Comparison of ENCODE assay signal across 1 cellular context in the genomic region with DNA sequence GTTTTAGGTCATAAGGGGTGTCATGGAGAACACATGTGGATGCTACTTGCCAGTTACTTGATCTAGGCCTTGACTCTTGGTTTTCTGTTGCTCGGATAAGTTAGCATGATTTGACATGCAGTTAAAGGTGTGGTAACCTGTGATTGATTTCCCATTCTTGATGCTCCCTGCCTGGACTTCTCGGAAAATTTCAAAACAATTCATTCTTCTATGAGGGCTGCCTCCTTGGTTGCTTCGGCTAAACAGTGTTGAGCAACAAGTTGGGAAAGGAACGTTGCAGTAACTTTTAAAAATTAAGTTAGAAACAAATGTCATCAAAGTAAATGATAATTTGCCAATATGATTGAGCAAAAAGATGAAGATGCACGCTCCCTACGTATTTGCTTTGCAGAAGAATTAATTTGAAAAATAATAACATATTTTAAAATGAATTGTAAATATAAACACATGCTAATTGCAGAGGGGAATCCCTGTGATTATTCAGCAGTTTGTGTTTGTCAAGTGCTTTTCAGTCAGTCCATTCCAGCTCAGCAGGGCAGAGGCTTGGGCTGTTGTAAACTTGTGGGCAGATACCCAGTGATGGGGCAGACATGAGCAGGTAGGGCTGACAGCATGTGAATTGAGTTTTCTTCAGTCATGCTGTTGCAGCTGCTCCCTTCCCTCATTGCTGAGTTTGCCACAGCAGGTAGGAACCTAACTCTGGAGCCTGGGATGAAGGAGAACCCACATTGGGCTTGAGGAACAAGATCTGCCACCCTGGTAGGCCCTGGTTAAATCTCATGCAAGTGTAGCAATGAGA.
TF ChIP-seq lines count a peak whose summit lies in the region.

No MANE protein-coding gene starts in this region.

TF ChIP-seq in GM23338, 12 proteins besides CTCF, POLR2A, EP300 and RAD21 (continued from another document):
- TF ChIP-seq, protein P1, sequence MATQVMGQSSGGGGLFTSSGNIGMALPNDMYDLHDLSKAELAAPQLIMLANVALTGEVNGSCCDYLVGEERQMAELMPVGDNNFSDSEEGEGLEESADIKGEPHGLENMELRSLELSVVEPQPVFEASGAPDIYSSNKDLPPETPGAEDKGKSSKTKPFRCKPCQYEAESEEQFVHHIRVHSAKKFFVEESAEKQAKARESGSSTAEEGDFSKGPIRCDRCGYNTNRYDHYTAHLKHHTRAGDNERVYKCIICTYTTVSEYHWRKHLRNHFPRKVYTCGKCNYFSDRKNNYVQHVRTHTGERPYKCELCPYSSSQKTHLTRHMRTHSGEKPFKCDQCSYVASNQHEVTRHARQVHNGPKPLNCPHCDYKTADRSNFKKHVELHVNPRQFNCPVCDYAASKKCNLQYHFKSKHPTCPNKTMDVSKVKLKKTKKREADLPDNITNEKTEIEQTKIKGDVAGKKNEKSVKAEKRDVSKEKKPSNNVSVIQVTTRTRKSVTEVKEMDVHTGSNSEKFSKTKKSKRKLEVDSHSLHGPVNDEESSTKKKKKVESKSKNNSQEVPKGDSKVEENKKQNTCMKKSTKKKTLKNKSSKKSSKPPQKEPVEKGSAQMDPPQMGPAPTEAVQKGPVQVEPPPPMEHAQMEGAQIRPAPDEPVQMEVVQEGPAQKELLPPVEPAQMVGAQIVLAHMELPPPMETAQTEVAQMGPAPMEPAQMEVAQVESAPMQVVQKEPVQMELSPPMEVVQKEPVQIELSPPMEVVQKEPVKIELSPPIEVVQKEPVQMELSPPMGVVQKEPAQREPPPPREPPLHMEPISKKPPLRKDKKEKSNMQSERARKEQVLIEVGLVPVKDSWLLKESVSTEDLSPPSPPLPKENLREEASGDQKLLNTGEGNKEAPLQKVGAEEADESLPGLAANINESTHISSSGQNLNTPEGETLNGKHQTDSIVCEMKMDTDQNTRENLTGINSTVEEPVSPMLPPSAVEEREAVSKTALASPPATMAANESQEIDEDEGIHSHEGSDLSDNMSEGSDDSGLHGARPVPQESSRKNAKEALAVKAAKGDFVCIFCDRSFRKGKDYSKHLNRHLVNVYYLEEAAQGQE (IDR thresholded peaks at IDR 0.05; ENCODE audit: unreplicated experiment) = no peak
- TF ChIP-seq JUNB (IDR thresholded peaks at IDR 0.05; ENCODE audit: unreplicated experiment) = no peak
- no peak for TF ChIP-seq ZNF331 (CRISPR knock-in tag; IDR thresholded peaks at IDR 0.05; ENCODE audit: low read depth)
- TF ChIP-seq, protein P2, sequence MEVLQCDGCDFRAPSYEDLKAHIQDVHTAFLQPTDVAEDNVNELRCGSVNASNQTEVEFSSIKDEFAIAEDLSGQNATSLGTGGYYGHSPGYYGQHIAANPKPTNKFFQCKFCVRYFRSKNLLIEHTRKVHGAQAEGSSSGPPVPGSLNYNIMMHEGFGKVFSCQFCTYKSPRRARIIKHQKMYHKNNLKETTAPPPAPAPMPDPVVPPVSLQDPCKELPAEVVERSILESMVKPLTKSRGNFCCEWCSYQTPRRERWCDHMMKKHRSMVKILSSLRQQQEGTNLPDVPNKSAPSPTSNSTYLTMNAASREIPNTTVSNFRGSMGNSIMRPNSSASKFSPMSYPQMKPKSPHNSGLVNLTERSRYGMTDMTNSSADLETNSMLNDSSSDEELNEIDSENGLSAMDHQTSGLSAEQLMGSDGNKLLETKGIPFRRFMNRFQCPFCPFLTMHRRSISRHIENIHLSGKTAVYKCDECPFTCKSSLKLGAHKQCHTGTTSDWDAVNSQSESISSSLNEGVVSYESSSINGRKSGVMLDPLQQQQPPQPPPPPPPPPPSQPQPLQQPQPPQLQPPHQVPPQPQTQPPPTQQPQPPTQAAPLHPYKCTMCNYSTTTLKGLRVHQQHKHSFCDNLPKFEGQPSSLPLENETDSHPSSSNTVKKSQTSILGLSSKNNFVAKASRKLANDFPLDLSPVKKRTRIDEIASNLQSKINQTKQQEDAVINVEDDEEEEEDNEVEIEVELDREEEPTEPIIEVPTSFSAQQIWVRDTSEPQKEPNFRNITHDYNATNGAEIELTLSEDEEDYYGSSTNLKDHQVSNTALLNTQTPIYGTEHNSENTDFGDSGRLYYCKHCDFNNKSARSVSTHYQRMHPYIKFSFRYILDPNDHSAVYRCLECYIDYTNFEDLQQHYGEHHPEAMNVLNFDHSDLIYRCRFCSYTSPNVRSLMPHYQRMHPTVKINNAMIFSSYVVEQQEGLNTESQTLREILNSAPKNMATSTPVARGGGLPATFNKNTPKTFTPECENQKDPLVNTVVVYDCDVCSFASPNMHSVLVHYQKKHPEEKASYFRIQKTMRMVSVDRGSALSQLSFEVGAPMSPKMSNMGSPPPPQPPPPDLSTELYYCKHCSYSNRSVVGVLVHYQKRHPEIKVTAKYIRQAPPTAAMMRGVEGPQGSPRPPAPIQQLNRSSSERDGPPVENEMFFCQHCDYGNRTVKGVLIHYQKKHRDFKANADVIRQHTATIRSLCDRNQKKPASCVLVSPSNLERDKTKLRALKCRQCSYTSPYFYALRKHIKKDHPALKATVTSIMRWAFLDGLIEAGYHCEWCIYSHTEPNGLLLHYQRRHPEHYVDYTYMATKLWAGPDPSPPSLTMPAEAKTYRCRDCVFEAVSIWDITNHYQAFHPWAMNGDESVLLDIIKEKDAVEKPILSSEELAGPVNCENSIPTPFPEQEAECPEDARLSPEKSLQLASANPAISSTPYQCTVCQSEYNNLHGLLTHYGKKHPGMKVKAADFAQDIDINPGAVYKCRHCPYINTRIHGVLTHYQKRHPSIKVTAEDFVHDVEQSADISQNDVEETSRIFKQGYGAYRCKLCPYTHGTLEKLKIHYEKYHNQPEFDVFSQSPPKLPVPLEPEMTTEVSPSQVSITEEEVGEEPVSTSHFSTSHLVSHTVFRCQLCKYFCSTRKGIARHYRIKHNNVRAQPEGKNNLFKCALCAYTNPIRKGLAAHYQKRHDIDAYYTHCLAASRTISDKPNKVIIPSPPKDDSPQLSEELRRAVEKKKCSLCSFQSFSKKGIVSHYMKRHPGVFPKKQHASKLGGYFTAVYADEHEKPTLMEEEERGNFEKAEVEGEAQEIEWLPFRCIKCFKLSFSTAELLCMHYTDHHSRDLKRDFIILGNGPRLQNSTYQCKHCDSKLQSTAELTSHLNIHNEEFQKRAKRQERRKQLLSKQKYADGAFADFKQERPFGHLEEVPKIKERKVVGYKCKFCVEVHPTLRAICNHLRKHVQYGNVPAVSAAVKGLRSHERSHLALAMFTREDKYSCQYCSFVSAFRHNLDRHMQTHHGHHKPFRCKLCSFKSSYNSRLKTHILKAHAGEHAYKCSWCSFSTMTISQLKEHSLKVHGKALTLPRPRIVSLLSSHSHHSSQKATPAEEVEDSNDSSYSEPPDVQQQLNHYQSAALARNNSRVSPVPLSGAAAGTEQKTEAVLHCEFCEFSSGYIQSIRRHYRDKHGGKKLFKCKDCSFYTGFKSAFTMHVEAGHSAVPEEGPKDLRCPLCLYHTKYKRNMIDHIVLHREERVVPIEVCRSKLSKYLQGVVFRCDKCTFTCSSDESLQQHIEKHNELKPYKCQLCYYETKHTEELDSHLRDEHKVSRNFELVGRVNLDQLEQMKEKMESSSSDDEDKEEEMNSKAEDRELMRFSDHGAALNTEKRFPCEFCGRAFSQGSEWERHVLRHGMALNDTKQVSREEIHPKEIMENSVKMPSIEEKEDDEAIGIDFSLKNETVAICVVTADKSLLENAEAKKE (CRISPR knock-in tag; IDR thresholded peaks at IDR 0.05) = no peak
- no peak for TF ChIP-seq POLR2AphosphoS5 (IDR thresholded peaks at IDR 0.05; ENCODE audit: low read depth)
- TF ChIP-seq, protein P3, sequence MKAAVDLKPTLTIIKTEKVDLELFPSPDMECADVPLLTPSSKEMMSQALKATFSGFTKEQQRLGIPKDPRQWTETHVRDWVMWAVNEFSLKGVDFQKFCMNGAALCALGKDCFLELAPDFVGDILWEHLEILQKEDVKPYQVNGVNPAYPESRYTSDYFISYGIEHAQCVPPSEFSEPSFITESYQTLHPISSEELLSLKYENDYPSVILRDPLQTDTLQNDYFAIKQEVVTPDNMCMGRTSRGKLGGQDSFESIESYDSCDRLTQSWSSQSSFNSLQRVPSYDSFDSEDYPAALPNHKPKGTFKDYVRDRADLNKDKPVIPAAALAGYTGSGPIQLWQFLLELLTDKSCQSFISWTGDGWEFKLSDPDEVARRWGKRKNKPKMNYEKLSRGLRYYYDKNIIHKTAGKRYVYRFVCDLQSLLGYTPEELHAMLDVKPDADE (IDR thresholded peaks at IDR 0.05) = no peak
- no peak for TF ChIP-seq NANOG (IDR thresholded peaks at IDR 0.05; ENCODE audit: borderline replicate concordance)
